9 cellular contexts compared by ENCODE assay signal in the genomic region with DNA sequence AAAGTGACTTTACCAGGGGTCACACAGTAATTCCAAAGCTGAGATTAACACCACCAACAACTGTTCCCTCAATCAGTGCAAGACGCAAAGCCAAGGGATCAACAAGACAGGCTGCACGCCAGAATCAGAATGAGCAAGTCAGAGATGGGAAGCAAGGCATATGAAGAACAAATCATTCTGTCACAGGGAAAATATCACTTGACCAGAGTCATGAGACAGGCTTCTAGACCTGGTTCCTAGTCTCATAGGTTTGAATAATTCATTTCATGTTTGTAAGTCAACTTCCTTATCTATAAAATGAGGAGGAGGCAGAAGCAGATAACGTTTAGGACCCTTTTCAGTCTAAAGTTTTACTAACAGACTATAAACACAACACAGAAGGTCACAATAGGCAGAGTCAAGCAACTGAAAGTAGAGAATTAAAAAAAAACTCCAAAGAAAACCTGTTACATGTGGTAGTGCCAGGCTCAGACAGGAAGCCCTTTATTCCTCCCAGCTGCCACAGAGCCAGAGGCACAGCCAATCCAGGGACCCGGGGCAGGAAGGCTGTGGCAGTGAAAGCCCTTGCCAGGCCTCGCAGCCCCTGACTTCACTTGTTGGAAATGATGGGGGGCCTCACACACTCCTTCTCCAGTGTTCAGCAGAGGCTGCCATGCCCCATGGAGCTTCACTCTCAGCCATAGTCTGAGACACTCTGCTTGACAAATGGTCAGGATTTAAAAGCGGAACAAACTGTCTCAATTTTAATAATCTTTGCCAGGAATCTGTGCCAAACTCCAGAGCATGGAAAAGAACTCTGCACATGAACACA. TPM values are rescaled to one million over a fixed set of nuclear protein-coding genes. Genes with fewer than 3 reads are reported as not detected.
A peak's percentile ranks its signal among the peaks of the same experiment; 100 is the strongest.
DNase-seq lines count a peak whose midpoint lies in the region; ATAC-seq, FAIRE-seq and TF ChIP-seq lines count a peak whose summit lies in the region.
"Had no signal": no experiment of that assay in that cellular context is flagged by ENCODE, and none has a peak within 500 bp of the region (broad histone marks: within the 10 kb centered on the region; RNA-seq: fewer than 3 reads in every experiment).

No MANE protein-coding gene starts in this region.

- H3K27ac Mint-ChIP-seq in HFFc6 = peak overlapping the region; percentile 60

- H3K36me3 Mint-ChIP-seq in HFFc6 (ENCODE audit: low read depth) = peaks cover 23% of the 10 kb centered on the region

- no peak for TF ChIP-seq CTCF in HFFc6 (IDR thresholded peaks at IDR 0.05)

- peaks cover 16% of the 10 kb centered on the region; the same call in 1 of the 2 replicates for H3K27me3 Mint-ChIP-seq in HFFc6 (ENCODE audit: insufficient read depth)

- H3K4me3 Mint-ChIP-seq in HFFc6 = no peak overlapping the region; the same call in 1 of the 2 replicates

- FAIRE-seq in small intestine (lab: Jason Lieb, UNC) = no peak
- FAIRE-seq: G401.6 had no signal

- H3K27ac ChIP-seq in angular gyrus (ENCODE audit: low read depth, low read length) (peak overlapping the region; percentile 96), small intestine (ENCODE audit: low read depth in 1 of 2, low read length in 1 of 2) (peak overlapping the region in 1 of 2 donors; percentile 61)

- no peaks in the 10 kb centered on the region for H3K27me3 ChIP-seq in small intestine (ENCODE audit: control insufficient read depth in 2 of 2, insufficient read depth in 2 of 2, low read length in 2 of 2)

- peaks cover 0 to 4% of the 10 kb centered on the region in 2 donors for H3K36me3 ChIP-seq in small intestine (ENCODE audit: control insufficient read depth in 2 of 2, insufficient read depth in 2 of 2, low read length in 2 of 2)

- 28 to 32% (median 28%) methylated on average over 6 of the region's 6 CpGs for WGBS in small intestine, 3 donors

- H3K9me3 ChIP-seq in small intestine (ENCODE audit: control insufficient read depth, low read depth) = no peaks in the 10 kb centered on the region

- ATAC-seq in HG03432 (IDR thresholded peaks at IDR 0.05; ENCODE audit: unreplicated experiment) (no peak), GM21619 (IDR thresholded peaks at IDR 0.05; ENCODE audit: unreplicated experiment) (no peak), GM18511 (IDR thresholded peaks at IDR 0.05; ENCODE audit: unreplicated experiment) (no peak)

- DNase-seq in HFFc6 = no peak
- DNase-seq in hippocampal formation (lab: John Stamatoyannopoulos, UW) = peak; percentile 72 to 88
- DNase-seq in small intestine = peak; percentile 18
- DNase-seq in stimulated activated CD4-positive, alpha-beta T cell treated with anti-CD3 and anti-CD28 coated beads, Interleukin-4, amount 100 ng/mL, for 24 hours = no peak

- no peak overlapping the region for H3K4me3 ChIP-seq in small intestine (ENCODE audit: low read depth in 1 of 2, low read length in 2 of 2)

- no peaks in the 10 kb centered on the region for H3K9me3 Mint-ChIP-seq in HFFc6

- peaks cover 45% of the 10 kb centered on the region for H3K4me1 Mint-ChIP-seq in HFFc6 (ENCODE audit: low read depth)

- H3K4me1 ChIP-seq in small intestine (ENCODE audit: control insufficient read depth in 2 of 2, insufficient read depth in 1 of 2, low read depth in 1 of 2, low read length in 1 of 2) = peaks cover 0 to 3% of the 10 kb centered on the region in 2 donors

RNA-seq across cellular contexts. Expression of a gene that starts 29.2 kb away (rescaled TPM):
- total RNA-seq in HFFc6 (2021; fragmentation: NEBNext Ultra II Directional; extraction: Animal tissue kit (Norgen Biotek cat#: 25700)) = 100 to 1,000 TPM; 246 to 408 (median 279) TPM
- polyA plus RNA-seq in small intestine = 10 to 100 TPM; 40.5 to 80.5 (median 75.8) TPM

Comparison
In these comparisons a context has a peak if more than half of its experiments do, and no peak if none do; other contexts are left out.
1. DNase-seq: peak in hippocampal formation (2 of 2) and small intestine (single experiment); none in HFFc6 (single experiment) and stimulated activated CD4-positive, alpha-beta T cell treated with anti-CD3 and anti-CD28 coated beads, Interleukin-4, amount 100 ng/mL, for 24 hours (single experiment).